1 cellular context compared by ENCODE assay signal in genomic region chr11:10861799-10862198, GRCh38.
TF ChIP-seq lines count a peak whose summit lies in the region.

No MANE protein-coding gene starts in this region.

TF ChIP-seq in HepG2, 621 proteins besides CTCF, POLR2A, EP300 and RAD21:
- no peak for TF ChIP-seq ZNF768 (CRISPR knock-in tag; IDR thresholded peaks at IDR 0.05)
- no peak for TF ChIP-seq ZNF713 (CRISPR knock-in tag; IDR thresholded peaks at IDR 0.05)
- no peak for TF ChIP-seq ZNF143 (CRISPR knock-in tag; IDR thresholded peaks at IDR 0.05)
- TF ChIP-seq ZNF121 (CRISPR knock-in tag; IDR thresholded peaks at IDR 0.05) = peak; percentile 47; the same call in 1 of the 2 replicates
